Comparison of ENCODE assay signal across 1 cellular context in genomic region chr5:140113699-140114263, GRCh38.
TF ChIP-seq lines count a peak whose summit lies in the region.

Gene PURA, plus strand, starts transcription at chr5:140114109. Its CDS starts 73 bp downstream, at chr5:140114182.

TF ChIP-seq in GM12878, 131 proteins besides CTCF, POLR2A, EP300 and RAD21 (continued from another document):
- TF ChIP-seq REST (IDR thresholded peaks at IDR 0.05; ENCODE audit: low read depth, low read length) (no peak), TCF12 (IDR thresholded peaks at IDR 0.05; ENCODE audit: low read depth, low read length) (0 out of 2 replicates have a peak, but pooled peaks have one; percentile 46), MYC (IDR thresholded peaks at IDR 0.05; ENCODE audit: insufficient read depth, insufficient read length, insufficient replicate concordance, low read length, severe bottlenecking) (peak; percentile 15), RCOR1 (conservative IDR thresholded peaks at IDR 0.05; ENCODE audit: low read depth, low read length) (peak; percentile 98), BACH1 (IDR thresholded peaks at IDR 0.05; ENCODE audit: borderline replicate concordance) (peak; percentile 33; the same call in 1 of the 2 replicates), HCFC1 (IDR thresholded peaks at IDR 0.05; ENCODE audit: low read length) (no peak), YY1 (IDR thresholded peaks at IDR 0.05; ENCODE audit: low read depth, low read length) (peak; percentile 92), POU2F2 (IDR thresholded peaks at IDR 0.05; ENCODE audit: borderline replicate concordance, low read depth, low read length) (peak; percentile 72; the same call in 1 of the 3 replicates), RUNX3 (IDR thresholded peaks at IDR 0.05; ENCODE audit: low read length) (peak; percentile 61), CHD2 (IDR thresholded peaks at IDR 0.05; ENCODE audit: borderline replicate concordance, low read depth, low read length) (peak; percentile 99), IRF5 (IDR thresholded peaks at IDR 0.05; ENCODE audit: borderline replicate concordance) (peak; percentile 77), BRCA1 (IDR thresholded peaks at IDR 0.05; ENCODE audit: low read depth, low read length) (peak; percentile 95), POLR2AphosphoS2 (IDR thresholded peaks at IDR 0.05; ENCODE audit: low read depth, low read length) (peak; percentile 39; the same call in 1 of the 2 replicates), CHD1 (IDR thresholded peaks at IDR 0.05; ENCODE audit: low read depth, low read length) (no peak), EGR1 (IDR thresholded peaks at IDR 0.05; ENCODE audit: borderline replicate concordance in 1 of 2, low read depth in 2 of 2, low read length in 2 of 2) (peak in 1 of 2 experiments; percentile 26; a peak in 1 of 3 replicates), TAF1 (IDR thresholded peaks at IDR 0.05; ENCODE audit: borderline replicate concordance, low read depth, low read length) (peak; percentile 84; the same call in 1 of the 2 replicates)
- TF ChIP-seq, protein P1, sequence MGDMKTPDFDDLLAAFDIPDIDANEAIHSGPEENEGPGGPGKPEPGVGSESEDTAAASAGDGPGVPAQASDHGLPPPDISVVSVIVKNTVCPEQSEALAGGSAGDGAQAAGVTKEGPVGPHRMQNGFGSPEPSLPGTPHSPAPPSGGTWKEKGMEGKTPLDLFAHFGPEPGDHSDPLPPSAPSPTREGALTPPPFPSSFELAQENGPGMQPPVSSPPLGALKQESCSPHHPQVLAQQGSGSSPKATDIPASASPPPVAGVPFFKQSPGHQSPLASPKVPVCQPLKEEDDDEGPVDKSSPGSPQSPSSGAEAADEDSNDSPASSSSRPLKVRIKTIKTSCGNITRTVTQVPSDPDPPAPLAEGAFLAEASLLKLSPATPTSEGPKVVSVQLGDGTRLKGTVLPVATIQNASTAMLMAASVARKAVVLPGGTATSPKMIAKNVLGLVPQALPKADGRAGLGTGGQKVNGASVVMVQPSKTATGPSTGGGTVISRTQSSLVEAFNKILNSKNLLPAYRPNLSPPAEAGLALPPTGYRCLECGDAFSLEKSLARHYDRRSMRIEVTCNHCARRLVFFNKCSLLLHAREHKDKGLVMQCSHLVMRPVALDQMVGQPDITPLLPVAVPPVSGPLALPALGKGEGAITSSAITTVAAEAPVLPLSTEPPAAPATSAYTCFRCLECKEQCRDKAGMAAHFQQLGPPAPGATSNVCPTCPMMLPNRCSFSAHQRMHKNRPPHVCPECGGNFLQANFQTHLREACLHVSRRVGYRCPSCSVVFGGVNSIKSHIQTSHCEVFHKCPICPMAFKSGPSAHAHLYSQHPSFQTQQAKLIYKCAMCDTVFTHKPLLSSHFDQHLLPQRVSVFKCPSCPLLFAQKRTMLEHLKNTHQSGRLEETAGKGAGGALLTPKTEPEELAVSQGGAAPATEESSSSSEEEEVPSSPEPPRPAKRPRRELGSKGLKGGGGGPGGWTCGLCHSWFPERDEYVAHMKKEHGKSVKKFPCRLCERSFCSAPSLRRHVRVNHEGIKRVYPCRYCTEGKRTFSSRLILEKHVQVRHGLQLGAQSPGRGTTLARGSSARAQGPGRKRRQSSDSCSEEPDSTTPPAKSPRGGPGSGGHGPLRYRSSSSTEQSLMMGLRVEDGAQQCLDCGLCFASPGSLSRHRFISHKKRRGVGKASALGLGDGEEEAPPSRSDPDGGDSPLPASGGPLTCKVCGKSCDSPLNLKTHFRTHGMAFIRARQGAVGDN (IDR thresholded peaks at IDR 0.05), result no peak
- TF ChIP-seq, protein P2, sequence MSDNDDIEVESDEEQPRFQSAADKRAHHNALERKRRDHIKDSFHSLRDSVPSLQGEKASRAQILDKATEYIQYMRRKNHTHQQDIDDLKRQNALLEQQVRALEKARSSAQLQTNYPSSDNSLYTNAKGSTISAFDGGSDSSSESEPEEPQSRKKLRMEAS (IDR thresholded peaks at IDR 0.05; ENCODE audit: low read depth, low read length), result peak; percentile 48; the same call in 1 of the 2 replicates
- TF ChIP-seq, protein P3, sequence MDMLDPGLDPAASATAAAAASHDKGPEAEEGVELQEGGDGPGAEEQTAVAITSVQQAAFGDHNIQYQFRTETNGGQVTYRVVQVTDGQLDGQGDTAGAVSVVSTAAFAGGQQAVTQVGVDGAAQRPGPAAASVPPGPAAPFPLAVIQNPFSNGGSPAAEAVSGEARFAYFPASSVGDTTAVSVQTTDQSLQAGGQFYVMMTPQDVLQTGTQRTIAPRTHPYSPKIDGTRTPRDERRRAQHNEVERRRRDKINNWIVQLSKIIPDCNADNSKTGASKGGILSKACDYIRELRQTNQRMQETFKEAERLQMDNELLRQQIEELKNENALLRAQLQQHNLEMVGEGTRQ (IDR thresholded peaks at IDR 0.05; ENCODE audit: borderline replicate concordance, low read depth, low read length), result peak; percentile 9
